19 cellular contexts compared by ENCODE assay signal in the genomic region with DNA sequence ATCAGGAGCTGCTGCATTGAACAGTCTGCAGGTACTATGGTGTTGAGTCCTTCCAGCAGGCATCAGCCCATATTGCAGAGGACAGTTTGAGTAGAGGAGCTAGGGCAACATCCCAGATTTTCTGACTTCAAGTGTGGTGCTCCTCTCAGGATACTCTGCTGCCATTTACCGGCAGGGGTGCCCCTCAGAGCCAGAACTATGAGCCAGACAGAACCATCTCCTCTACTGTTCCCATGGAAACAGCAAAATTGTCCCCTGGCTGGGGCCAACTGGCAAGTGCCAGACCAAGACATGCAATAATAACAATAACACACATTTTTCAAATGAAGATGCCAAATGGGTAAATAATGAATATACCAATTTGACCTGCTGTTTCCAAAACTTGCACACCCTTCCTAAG.
"Had no signal": no experiment of that assay in that cellular context is flagged by ENCODE, and none has a peak within 500 bp of the region (broad histone marks: within the 10 kb centered on the region; RNA-seq: fewer than 3 reads in every experiment).

No MANE protein-coding gene starts in this region.

- DNase-seq: activated B cell treated with CpG ODN at 0.5 μM for 24 hours; activated CD4-positive, alpha-beta T cell treated with anti-CD3 and anti-CD28 coated beads, Interleukin-2, amount 50 U/mL, for 1 hour; activated CD8-positive, alpha-beta T cell treated with anti-CD3 and anti-CD28 coated beads for 36 hours; activated naive CD8-positive, alpha-beta T cell treated with anti-CD3 and anti-CD28 coated beads, Interleukin-2, amount 50 U/mL, for 24 hours; activated T-cell treated with anti-CD3 and anti-CD28 coated beads, Interleukin-2, amount 50 U/mL, for 4 hours; amygdala; foreskin keratinocyte; heart left ventricle; naive B cell; nephron progenitor cell; ovary; small intestine; stimulated activated CD4-positive, alpha-beta T cell treated with anti-CD3 and anti-CD28 coated beads, Interleukin-4, amount 100 ng/mL, for 24 hours; stimulated activated naive CD8-positive, alpha-beta T cell treated with anti-CD3 and anti-CD28 coated beads, Interleukin-15, amount 100 ng/mL, for 72 hours; uterus had no signal

- H3K27me3 ChIP-seq: esophagus muscularis mucosa, foreskin keratinocyte, heart left ventricle, neutrophil, ovary, sigmoid colon, uterus had no signal

- H3K4me1 ChIP-seq: esophagus muscularis mucosa, foreskin keratinocyte, heart left ventricle, prostate gland, sigmoid colon, uterus had no signal

- H3K27ac ChIP-seq: esophagus muscularis mucosa, foreskin keratinocyte, heart left ventricle, neutrophil, ovary, prostate gland, sigmoid colon, uterus had no signal

- H3K4me3 ChIP-seq: esophagus muscularis mucosa, heart left ventricle, ovary, prostate gland, sigmoid colon, uterus had no signal

- H3K36me3 ChIP-seq: neutrophil, ovary, prostate gland, uterus had no signal

- H3K9me3 ChIP-seq: esophagus muscularis mucosa, neutrophil, ovary, prostate gland, sigmoid colon, uterus had no signal
